ENCODE assay signal across 18 cellular contexts in genomic region chr3:127171320-127171719, GRCh38. TPM values are rescaled to one million over a fixed set of nuclear protein-coding genes. Genes with fewer than 3 reads are reported as not detected.
DNase-seq lines count a peak whose midpoint lies in the region; ATAC-seq and TF ChIP-seq lines count a peak whose summit lies in the region.
"Had no signal": no experiment of that assay in that cellular context is flagged by ENCODE, and none has a peak within 500 bp of the region (broad histone marks: within the 10 kb centered on the region; RNA-seq: fewer than 3 reads in every experiment).

No MANE protein-coding gene starts in this region.

- H3K36me3 Mint-ChIP-seq in chondrocyte (ENCODE audit: low read depth), result no peaks in the 10 kb centered on the region
- H3K36me3 Mint-ChIP-seq in stimulated activated memory B cell treated with anti-CD40 and anti-IgM and Interleukin-4, amounts not matched to agents 10 μg/mL and 1 μg/mL and 100 μg/mL, for 72 hours, result no peaks in the 10 kb centered on the region
- H3K36me3 Mint-ChIP-seq: CD8-positive, alpha-beta memory T cell had no signal

- H3K4me3 ChIP-seq in left ventricle myocardium inferior (no peak overlapping the region), neural cell (ENCODE audit: low read length) (peak overlapping the region; percentile 38)
- H3K4me3 ChIP-seq: BLaER1, GM12878, GM23248 had no signal

- intact Hi-C loops in cardiac septum (cut with DNase I), result no loop called here
- intact Hi-C loops in left ventricle myocardium inferior (cut with micrococcal nuclease), result no loop called here

- H4K20me1 ChIP-seq in neural cell (ENCODE audit: insufficient read depth), result no peaks in the 10 kb centered on the region

- no peak for TF ChIP-seq EP300 in neural cell (conservative IDR thresholded peaks at IDR 0.05; ENCODE audit: poor library complexity, severe bottlenecking)

- H3K4me2 ChIP-seq in neural cell (ENCODE audit: low read length), result peak overlapping the region; percentile 26
- H3K4me2 ChIP-seq: BLaER1 had no signal

- H3K27ac Mint-ChIP-seq in chondrocyte (ENCODE audit: unreplicated experiment), result no peak overlapping the region
- H3K27ac Mint-ChIP-seq in stimulated activated memory B cell treated with anti-CD40 and anti-IgM and Interleukin-4, amounts not matched to agents 10 μg/mL and 1 μg/mL and 100 μg/mL, for 72 hours, result no peak overlapping the region
- H3K27ac Mint-ChIP-seq: CD8-positive, alpha-beta memory T cell had no signal

- H3K9me3 ChIP-seq in left ventricle myocardium inferior (replicated peaks), result no peaks in the 10 kb centered on the region
- no peaks in the 10 kb centered on the region for H3K9me3 ChIP-seq in neural cell (ENCODE audit: low read length)
- H3K9me3 ChIP-seq: BLaER1, Caco-2 had no signal

- peak; percentile 24 for DNase-seq in cardiac septum (ENCODE audit: low spot score)
- no peak for DNase-seq in left ventricle myocardium inferior
- DNase-seq in chondrocyte (ENCODE audit: low spot score), result peak; percentile 41
- DNase-seq in kidney tubule cell (ENCODE audit: low spot score), result no peak
- no peak for DNase-seq in NCI-H524 treated with DMSO at 0.1 percent for 48 hours (lab: John Stamatoyannopoulos, UW)
- no peak for DNase-seq in DMS153 (lab: John Stamatoyannopoulos, UW)
- DNase-seq: 8988T; AML-193; Caco-2; CD8-positive, alpha-beta memory T cell had no signal

- TF ChIP-seq RAD21 in neural cell (conservative IDR thresholded peaks at IDR 0.05), result no peak

- H2AFZ ChIP-seq in neural cell (ENCODE audit: low read depth, low read length), result no peak overlapping the region
- H2AFZ ChIP-seq: GM23248 had no signal

- H3K27me3 Mint-ChIP-seq in chondrocyte (ENCODE audit: low read depth), result peaks cover 29% of the 10 kb centered on the region
- peaks cover 87% of the 10 kb centered on the region for H3K27me3 Mint-ChIP-seq in stimulated activated memory B cell treated with anti-CD40 and anti-IgM and Interleukin-4, amounts not matched to agents 10 μg/mL and 1 μg/mL and 100 μg/mL, for 72 hours

- no peaks in the 10 kb centered on the region for H3K79me2 ChIP-seq in neural cell (replicated peaks; ENCODE audit: insufficient read depth, low read length)

- peak; percentile 3 for ATAC-seq in stimulated activated memory B cell treated with anti-CD40 and anti-IgM and Interleukin-4, amounts not matched to agents 10 μg/mL and 1 μg/mL and 100 μg/mL, for 72 hours
- ATAC-seq: GM12878 had no signal

- H3K4me3 Mint-ChIP-seq in chondrocyte (ENCODE audit: unreplicated experiment), result no peak overlapping the region
- H3K4me3 Mint-ChIP-seq in stimulated activated memory B cell treated with anti-CD40 and anti-IgM and Interleukin-4, amounts not matched to agents 10 μg/mL and 1 μg/mL and 100 μg/mL, for 72 hours, result no peak overlapping the region
- H3K4me3 Mint-ChIP-seq: CD8-positive, alpha-beta memory T cell had no signal

- H3K4me1 ChIP-seq in left ventricle myocardium inferior, result peaks cover 21% of the 10 kb centered on the region
- H3K4me1 ChIP-seq: Caco-2 had no signal

- no peaks in the 10 kb centered on the region for H3K9me3 Mint-ChIP-seq in chondrocyte (ENCODE audit: low read depth)
- H3K9me3 Mint-ChIP-seq in stimulated activated memory B cell treated with anti-CD40 and anti-IgM and Interleukin-4, amounts not matched to agents 10 μg/mL and 1 μg/mL and 100 μg/mL, for 72 hours, result no peaks in the 10 kb centered on the region
- H3K9me3 Mint-ChIP-seq: CD8-positive, alpha-beta memory T cell had no signal

- peaks cover 9% of the 10 kb centered on the region for H3K4me1 Mint-ChIP-seq in chondrocyte (ENCODE audit: low read depth)
- no peaks in the 10 kb centered on the region for H3K4me1 Mint-ChIP-seq in stimulated activated memory B cell treated with anti-CD40 and anti-IgM and Interleukin-4, amounts not matched to agents 10 μg/mL and 1 μg/mL and 100 μg/mL, for 72 hours
- H3K4me1 Mint-ChIP-seq: CD8-positive, alpha-beta memory T cell had no signal

- H3K36me3 ChIP-seq in left ventricle myocardium inferior, result no peaks in the 10 kb centered on the region
- no peaks in the 10 kb centered on the region for H3K36me3 ChIP-seq in neural cell (ENCODE audit: insufficient read depth, low read length)
- H3K36me3 ChIP-seq: BLaER1 had no signal

- TF ChIP-seq CTCF in left ventricle myocardium inferior (IDR thresholded peaks at IDR 0.05; ENCODE audit: borderline replicate concordance) (no peak), chondrocyte (IDR thresholded peaks at IDR 0.05) (no peak), neural cell (IDR thresholded peaks at IDR 0.05; ENCODE audit: poor library complexity, severe bottlenecking) (no peak)

- H3K9ac ChIP-seq in neural cell (ENCODE audit: low read length), result peak overlapping the region; percentile 50
- H3K9ac ChIP-seq: BLaER1, GM23248 had no signal

- peaks cover 33% of the 10 kb centered on the region for H3K27me3 ChIP-seq in left ventricle myocardium inferior (ENCODE audit: low read depth)
- H3K27me3 ChIP-seq in neural cell (ENCODE audit: insufficient read depth, low read depth, low read length), result no peaks in the 10 kb centered on the region
- H3K27me3 ChIP-seq: BLaER1 had no signal

- H3K9me2 ChIP-seq in neural cell (ENCODE audit: insufficient read depth, low read length), result no peaks in the 10 kb centered on the region

- H3K27ac ChIP-seq in left ventricle myocardium inferior (replicated peaks) (no peak overlapping the region), neural cell (ENCODE audit: low read length) (peak overlapping the region; percentile 68)
- H3K27ac ChIP-seq: BLaER1, GM23248 had no signal

- no peaks in the 10 kb centered on the region for H3F3A ChIP-seq in neural cell (ENCODE audit: insufficient read depth, low read length, poor library complexity, severe bottlenecking)

TF ChIP-seq in neural cell, 6 proteins besides CTCF, POLR2A, EP300 and RAD21:
- TF ChIP-seq POLR2AphosphoS5 (IDR thresholded peaks at IDR 0.05) (no peak), MXI1 (conservative IDR thresholded peaks at IDR 0.05; ENCODE audit: poor library complexity, severe bottlenecking) (no peak), REST (IDR thresholded peaks at IDR 0.05; ENCODE audit: borderline replicate concordance) (no peak), EZH2 (IDR thresholded peaks at IDR 0.05; ENCODE audit: borderline replicate concordance, insufficient read depth, low read length, poor library complexity, severe bottlenecking) (no peak), TAF1 (IDR thresholded peaks at IDR 0.05; ENCODE audit: low read depth) (no peak)
TF ChIP-seq in neural cell: peak in this region for 0.

RNA-seq across cellular contexts. Expression of gene PRR23E, which starts 21.6 kb away (rescaled TPM):
- not detected for total RNA-seq in cardiac septum
- total RNA-seq in left ventricle myocardium inferior, result not detected
- total RNA-seq in chondrocyte, result not detected in 3 replicates
- not detected in 2 replicates for polyA plus RNA-seq in neural cell
- polyA minus RNA-seq in neural cell, result not detected in 2 replicates
- total RNA-seq: Caco-2; CD8-positive, alpha-beta memory T cell; Daoy; GM12878; GM23248; H7; HT-29 had no signal
- polyA plus RNA-seq: CD8-positive, alpha-beta memory T cell; GM12878; GM23248 had no signal

Comparison
In these comparisons a context has a peak if more than half of its experiments do, and no peak if none do; other contexts are left out.
1. DNase-seq: peak in cardiac septum (single experiment) and chondrocyte (single experiment); none in left ventricle myocardium inferior (single experiment), kidney tubule cell (single experiment), NCI-H524 treated with DMSO at 0.1 percent for 48 hours (single experiment) and DMS153 (single experiment).